Comparison of ENCODE assay signal across 20 cellular contexts in genomic region chr16:27248036-27248435, GRCh38. TPM values are rescaled to one million over a fixed set of nuclear protein-coding genes. Genes with fewer than 3 reads are reported as not detected.
DNase-seq lines count a peak whose midpoint lies in the region; ATAC-seq, FAIRE-seq and TF ChIP-seq lines count a peak whose summit lies in the region.
"Had no signal": no experiment of that assay in that cellular context is flagged by ENCODE, and none has a peak within 500 bp of the region (broad histone marks: within the 10 kb centered on the region; RNA-seq: fewer than 3 reads in every experiment).

No MANE protein-coding gene starts in this region.

- no peak for TF ChIP-seq POLR2A in endothelial cell of umbilical vein (IDR thresholded peaks at IDR 0.05; ENCODE audit: low read depth, low read length)

- no peaks in the 10 kb centered on the region for H4K20me1 ChIP-seq in endothelial cell of umbilical vein (replicated peaks; ENCODE audit: control insufficient read depth, extremely low read depth, insufficient read depth, low read length)

- TF ChIP-seq CTCF in endothelial cell of umbilical vein (IDR thresholded peaks at IDR 0.05; ENCODE audit: extremely low read depth in 1 of 2, insufficient read depth in 1 of 2, low read depth in 1 of 2, low read length in 2 of 2): no peak

- no peaks in the 10 kb centered on the region for H3K79me2 ChIP-seq in endothelial cell of umbilical vein (ENCODE audit: control insufficient read depth, insufficient read depth, low read length)

- H3K27me3 ChIP-seq in endothelial cell of umbilical vein (ENCODE audit: control insufficient read depth in 2 of 2, insufficient read depth in 2 of 2, low read length in 2 of 2): no peaks in the 10 kb centered on the region
- no peaks in the 10 kb centered on the region for H3K27me3 ChIP-seq in effector memory CD4-positive, alpha-beta T cell (replicated peaks; ENCODE audit: control insufficient read depth, insufficient read depth, low read length, poor library complexity, severe bottlenecking)
- H3K27me3 ChIP-seq: BE2C had no signal

- no peak for FAIRE-seq in endothelial cell of umbilical vein (lab: Jason Lieb, UNC)
- FAIRE-seq: D721Med, GM19239, HTR-8/SVneo had no signal

- H3K27ac Mint-ChIP-seq in activated naive CD8-positive, alpha-beta T cell: peak overlapping the region; percentile 77
- no peak overlapping the region for H3K27ac Mint-ChIP-seq in activated naive CD8-positive, alpha-beta T cell treated with anti-CD3 and anti-CD28 coated beads for 36 hours
- peak overlapping the region; percentile 88 for H3K27ac Mint-ChIP-seq in activated T-helper 17 cell treated with anti-CD3 and anti-CD28 coated beads, Interleukin-2, amount 50 U/mL, for 72 hours
- H3K27ac Mint-ChIP-seq in stimulated activated memory B cell treated with anti-CD40 and anti-IgM and Interleukin-4, amounts not matched to agents 10 μg/mL and 1 μg/mL and 100 μg/mL, for 72 hours: peak overlapping the region; percentile 72
- H3K27ac Mint-ChIP-seq in natural killer cell treated with Interleukin-12 subunit alpha and Interleukin-12 subunit beta and Interleukin-15 and Interleukin-18, amount 100 ng/mL, for 72 hours: peak overlapping the region in 1 of 2 donors; percentile 9
- H3K27ac Mint-ChIP-seq: CD8-positive, alpha-beta T cell had no signal

- H3K4me1 ChIP-seq in endothelial cell of umbilical vein (ENCODE audit: control insufficient read depth, extremely low read depth, insufficient read depth, low read length): peaks cover 36% of the 10 kb centered on the region
- peaks cover 7% of the 10 kb centered on the region for H3K4me1 ChIP-seq in effector memory CD4-positive, alpha-beta T cell (ENCODE audit: control insufficient read depth, insufficient read depth, low read length, poor library complexity, severe bottlenecking)

- dilution Hi-C loops in endothelial cell of umbilical vein (cut with MboI; ENCODE audit: extremely low pct_ligation_motif_present, low sequenced_read_pairs): no loop called here

- no peak for DNase-seq in activated naive CD8-positive, alpha-beta T cell treated with anti-CD3 and anti-CD28 coated beads for 36 hours
- DNase-seq in endothelial cell of umbilical vein (ENCODE audit: low read depth, low spot score): peak; percentile 40
- no peak for DNase-seq in NCI-H1694 treated with DMSO at 0.1 percent for 48 hours (lab: John Stamatoyannopoulos, UW)
- no peak for DNase-seq in natural killer cell treated with Interleukin-12 subunit alpha and Interleukin-12 subunit beta and Interleukin-15 and Interleukin-18, amount 100 ng/mL, for 72 hours (ENCODE audit: low spot score)
- DNase-seq in effector memory CD4-positive, alpha-beta T cell: no peak
- DNase-seq: BE2C; CD8-positive, alpha-beta T cell; DMS79 treated with DMSO at 0.1 percent for 48 hours; GDM1; NCI-H1436; NCI-H2081 treated with DMSO at 0.1 percent for 48 hours; NCI-H345; NCI-H69; PC-9 had no signal

- H3K36me3 ChIP-seq in endothelial cell of umbilical vein (ENCODE audit: control insufficient read depth in 2 of 2, extremely low read depth in 1 of 2, insufficient read depth in 2 of 2, low read length in 2 of 2): no peaks in the 10 kb centered on the region
- no peaks in the 10 kb centered on the region for H3K36me3 ChIP-seq in effector memory CD4-positive, alpha-beta T cell (ENCODE audit: control insufficient read depth, insufficient read depth, low read length)
- H3K36me3 ChIP-seq: BE2C had no signal

- POLR2A ChIA-PET in endothelial cell of umbilical vein (lab: Charles Lee): interaction anchor here (0.7 kb wide), 3 partner anchors 12 to 306 kb away, joined by 3 to 6 read pairs (median 6); no protein-coding TSS in a partner anchor

- no peaks in the 10 kb centered on the region for H3K9me3 ChIP-seq in endothelial cell of umbilical vein (replicated peaks; ENCODE audit: control insufficient read depth, insufficient read depth, low read length)
- H3K9me3 ChIP-seq in effector memory CD4-positive, alpha-beta T cell (ENCODE audit: control insufficient read depth, low read length): no peaks in the 10 kb centered on the region
- H3K9me3 ChIP-seq: BE2C had no signal

- no peak overlapping the region for H3K4me2 ChIP-seq in endothelial cell of umbilical vein (ENCODE audit: insufficient read depth, low read length)
- H3K4me2 ChIP-seq: PC-9 had no signal

- peaks cover 27% of the 10 kb centered on the region for H3K36me3 Mint-ChIP-seq in activated naive CD8-positive, alpha-beta T cell
- peaks cover 71% of the 10 kb centered on the region for H3K36me3 Mint-ChIP-seq in activated naive CD8-positive, alpha-beta T cell treated with anti-CD3 and anti-CD28 coated beads for 36 hours
- peaks cover 61% of the 10 kb centered on the region for H3K36me3 Mint-ChIP-seq in activated T-helper 17 cell treated with anti-CD3 and anti-CD28 coated beads, Interleukin-2, amount 50 U/mL, for 72 hours (ENCODE audit: low read depth)
- peaks cover 49% of the 10 kb centered on the region for H3K36me3 Mint-ChIP-seq in stimulated activated memory B cell treated with anti-CD40 and anti-IgM and Interleukin-4, amounts not matched to agents 10 μg/mL and 1 μg/mL and 100 μg/mL, for 72 hours
- H3K36me3 Mint-ChIP-seq in natural killer cell treated with Interleukin-12 subunit alpha and Interleukin-12 subunit beta and Interleukin-15 and Interleukin-18, amount 100 ng/mL, for 72 hours: no peaks in the 10 kb centered on the region

- H3K9ac ChIP-seq in endothelial cell of umbilical vein (replicated peaks; ENCODE audit: extremely low read depth, insufficient read depth, low read length): no peak overlapping the region

- H3K27ac ChIP-seq in endothelial cell of umbilical vein (ENCODE audit: insufficient read depth, low read depth, low read length): no peak overlapping the region
- no peak overlapping the region for H3K27ac ChIP-seq in effector memory CD4-positive, alpha-beta T cell (ENCODE audit: insufficient read depth, low read length, poor library complexity, severe bottlenecking)
- H3K27ac ChIP-seq: PC-9 had no signal

- H3K4me1 Mint-ChIP-seq in activated naive CD8-positive, alpha-beta T cell (ENCODE audit: low read depth): peaks cover 80% of the 10 kb centered on the region
- peaks cover 81% of the 10 kb centered on the region for H3K4me1 Mint-ChIP-seq in activated naive CD8-positive, alpha-beta T cell treated with anti-CD3 and anti-CD28 coated beads for 36 hours
- peaks cover 62% of the 10 kb centered on the region for H3K4me1 Mint-ChIP-seq in activated T-helper 17 cell treated with anti-CD3 and anti-CD28 coated beads, Interleukin-2, amount 50 U/mL, for 72 hours
- H3K4me1 Mint-ChIP-seq in stimulated activated memory B cell treated with anti-CD40 and anti-IgM and Interleukin-4, amounts not matched to agents 10 μg/mL and 1 μg/mL and 100 μg/mL, for 72 hours: peaks cover 50% of the 10 kb centered on the region
- peaks cover 27 to 48% of the 10 kb centered on the region in 2 donors for H3K4me1 Mint-ChIP-seq in natural killer cell treated with Interleukin-12 subunit alpha and Interleukin-12 subunit beta and Interleukin-15 and Interleukin-18, amount 100 ng/mL, for 72 hours (ENCODE audit: low read depth in 2 of 2)

- intact Hi-C loops in endothelial cell of umbilical vein (cut with micrococcal nuclease): no loop called here

- H2AFZ ChIP-seq in endothelial cell of umbilical vein (ENCODE audit: low read depth, low read length): no peak overlapping the region
- H2AFZ ChIP-seq: PC-9 had no signal

- no peak overlapping the region for H3K4me3 Mint-ChIP-seq in activated naive CD8-positive, alpha-beta T cell
- no peak overlapping the region for H3K4me3 Mint-ChIP-seq in activated naive CD8-positive, alpha-beta T cell treated with anti-CD3 and anti-CD28 coated beads for 36 hours
- peak overlapping the region; percentile 61 for H3K4me3 Mint-ChIP-seq in activated T-helper 17 cell treated with anti-CD3 and anti-CD28 coated beads, Interleukin-2, amount 50 U/mL, for 72 hours
- H3K4me3 Mint-ChIP-seq in stimulated activated memory B cell treated with anti-CD40 and anti-IgM and Interleukin-4, amounts not matched to agents 10 μg/mL and 1 μg/mL and 100 μg/mL, for 72 hours: no peak overlapping the region
- no peak overlapping the region for H3K4me3 Mint-ChIP-seq in natural killer cell treated with Interleukin-12 subunit alpha and Interleukin-12 subunit beta and Interleukin-15 and Interleukin-18, amount 100 ng/mL, for 72 hours
- H3K4me3 Mint-ChIP-seq: CD8-positive, alpha-beta T cell had no signal

- no peak for ATAC-seq in activated T-helper 17 cell treated with anti-CD3 and anti-CD28 coated beads, Interleukin-2, amount 50 U/mL, for 72 hours (replicated peaks)
- no peak for ATAC-seq in stimulated activated memory B cell treated with anti-CD40 and anti-IgM and Interleukin-4, amounts not matched to agents 10 μg/mL and 1 μg/mL and 100 μg/mL, for 72 hours
- ATAC-seq in natural killer cell treated with Interleukin-12 subunit alpha and Interleukin-12 subunit beta and Interleukin-15 and Interleukin-18, amount 100 ng/mL, for 72 hours: no peak
- ATAC-seq: CD8-positive, alpha-beta T cell had no signal

- no TSS peak for BruUV-seq in endothelial cell of umbilical vein (replicated peaks; lab: Mats Ljungman, UMichigan)

- CTCF ChIA-PET in endothelial cell of umbilical vein (lab: Charles Lee): interaction anchor here (0.7 to 4.2 kb wide), 7 partner anchors 9 to 120 kb away, joined by 3 to 28 read pairs (median 4); no protein-coding TSS in a partner anchor

- H3K4me3 ChIP-seq in endothelial cell of umbilical vein (replicated peaks in 1 of 3; ENCODE audit: insufficient read depth in 1 of 3, low read depth in 1 of 3, low read length in 3 of 3): no peak overlapping the region
- H3K4me3 ChIP-seq in effector memory CD4-positive, alpha-beta T cell (ENCODE audit: insufficient read depth, low read depth, low read length, poor library complexity, severe bottlenecking): no peak overlapping the region
- H3K4me3 ChIP-seq: PC-9 had no signal

- H3K9me1 ChIP-seq in endothelial cell of umbilical vein (replicated peaks; ENCODE audit: control insufficient read depth, extremely low read depth, insufficient read depth, low read length): no peaks in the 10 kb centered on the region

- no peaks in the 10 kb centered on the region for H3K9me3 Mint-ChIP-seq in activated naive CD8-positive, alpha-beta T cell (ENCODE audit: low read depth)
- H3K9me3 Mint-ChIP-seq in activated naive CD8-positive, alpha-beta T cell treated with anti-CD3 and anti-CD28 coated beads for 36 hours: peaks cover 6% of the 10 kb centered on the region
- H3K9me3 Mint-ChIP-seq in activated T-helper 17 cell treated with anti-CD3 and anti-CD28 coated beads, Interleukin-2, amount 50 U/mL, for 72 hours: no peaks in the 10 kb centered on the region
- H3K9me3 Mint-ChIP-seq in stimulated activated memory B cell treated with anti-CD40 and anti-IgM and Interleukin-4, amounts not matched to agents 10 μg/mL and 1 μg/mL and 100 μg/mL, for 72 hours: peaks cover 5% of the 10 kb centered on the region
- no peaks in the 10 kb centered on the region for H3K9me3 Mint-ChIP-seq in natural killer cell treated with Interleukin-12 subunit alpha and Interleukin-12 subunit beta and Interleukin-15 and Interleukin-18, amount 100 ng/mL, for 72 hours
- H3K9me3 Mint-ChIP-seq: CD8-positive, alpha-beta T cell had no signal

- no peaks in the 10 kb centered on the region for H3K27me3 Mint-ChIP-seq in activated naive CD8-positive, alpha-beta T cell
- H3K27me3 Mint-ChIP-seq in activated naive CD8-positive, alpha-beta T cell treated with anti-CD3 and anti-CD28 coated beads for 36 hours: no peaks in the 10 kb centered on the region
- no peaks in the 10 kb centered on the region for H3K27me3 Mint-ChIP-seq in activated T-helper 17 cell treated with anti-CD3 and anti-CD28 coated beads, Interleukin-2, amount 50 U/mL, for 72 hours
- no peaks in the 10 kb centered on the region for H3K27me3 Mint-ChIP-seq in stimulated activated memory B cell treated with anti-CD40 and anti-IgM and Interleukin-4, amounts not matched to agents 10 μg/mL and 1 μg/mL and 100 μg/mL, for 72 hours
- H3K27me3 Mint-ChIP-seq in natural killer cell treated with Interleukin-12 subunit alpha and Interleukin-12 subunit beta and Interleukin-15 and Interleukin-18, amount 100 ng/mL, for 72 hours: no peaks in the 10 kb centered on the region

RNA-seq across cellular contexts. Expression of gene NSMCE1, which starts 20.5 kb away (rescaled TPM):
- 100 to 1,000 TPM; 133 to 146 TPM for total RNA-seq in activated naive CD8-positive, alpha-beta T cell treated with anti-CD3 and anti-CD28 coated beads for 36 hours
- 10 to 100 TPM; 59.6 to 99.8 TPM for total RNA-seq in activated T-helper 17 cell treated with anti-CD3 and anti-CD28 coated beads, Interleukin-2, amount 50 U/mL, for 72 hours
- total RNA-seq in endothelial cell of umbilical vein: 42.0 and 46.4 TPM in 2 replicates
- 21.9 and 23.8 TPM in 2 replicates for polyA plus RNA-seq in endothelial cell of umbilical vein
- polyA plus RNA-seq in endothelial cell of umbilical vein (2011; cell fraction: cytosol; rRNA removed): 28.7 and 36.9 TPM in 2 replicates
- 15.8 and 16.2 TPM in 2 replicates for polyA plus RNA-seq in endothelial cell of umbilical vein (2011; cell fraction: nucleus; rRNA removed)
- polyA plus RNA-seq in endothelial cell of umbilical vein (2012): 51.1 and 71.1 TPM in 2 replicates
- 29.8 and 36.0 TPM in 2 replicates for polyA minus RNA-seq in endothelial cell of umbilical vein
- polyA minus RNA-seq in endothelial cell of umbilical vein (2011; cell fraction: cytosol; rRNA and poly(A)+ RNA removed): 21.2 TPM
- polyA minus RNA-seq in endothelial cell of umbilical vein (2011; cell fraction: nucleus; rRNA and poly(A)+ RNA removed): 14.1 and 18.2 TPM in 2 replicates
- 10 to 100 TPM; 37.7 to 50.4 TPM for total RNA-seq in natural killer cell treated with Interleukin-12 subunit alpha and Interleukin-12 subunit beta and Interleukin-15 and Interleukin-18, amount 100 ng/mL, for 72 hours

RNA-seq across cellular contexts. Expression of gene KDM8, which starts 44.7 kb away (rescaled TPM):
- 10 to 100 TPM in 1 of 2 experiments, 1 to 10 TPM in 1; 9.9 to 12.2 TPM for total RNA-seq in activated naive CD8-positive, alpha-beta T cell treated with anti-CD3 and anti-CD28 coated beads for 36 hours
- 1 to 10 TPM; 7.7 to 9.1 TPM for total RNA-seq in activated T-helper 17 cell treated with anti-CD3 and anti-CD28 coated beads, Interleukin-2, amount 50 U/mL, for 72 hours
- total RNA-seq in endothelial cell of umbilical vein: 8.4 and 8.9 TPM in 2 replicates
- 5.1 TPM in 2 replicates for polyA plus RNA-seq in endothelial cell of umbilical vein
- 4.0 and 4.6 TPM in 2 replicates for polyA plus RNA-seq in endothelial cell of umbilical vein (2011; cell fraction: cytosol; rRNA removed)
- polyA plus RNA-seq in endothelial cell of umbilical vein (2011; cell fraction: nucleus; rRNA removed): 14.0 and 15.0 TPM in 2 replicates
- polyA plus RNA-seq in endothelial cell of umbilical vein (2012): 2.7 and 4.2 TPM in 2 replicates
- 6.4 and 24.7 TPM in 2 replicates for polyA minus RNA-seq in endothelial cell of umbilical vein
- 2.8 TPM for polyA minus RNA-seq in endothelial cell of umbilical vein (2011; cell fraction: cytosol; rRNA and poly(A)+ RNA removed)
- polyA minus RNA-seq in endothelial cell of umbilical vein (2011; cell fraction: nucleus; rRNA and poly(A)+ RNA removed): 12.1 and 13.0 TPM in 2 replicates
- total RNA-seq in natural killer cell treated with Interleukin-12 subunit alpha and Interleukin-12 subunit beta and Interleukin-15 and Interleukin-18, amount 100 ng/mL, for 72 hours: 10 to 100 TPM in 1 of 2 donors, 1 to 10 TPM in 1; 7.3 to 12.0 TPM
